Comparison of ENCODE assay signal across 13 cellular contexts in the genomic region with DNA sequence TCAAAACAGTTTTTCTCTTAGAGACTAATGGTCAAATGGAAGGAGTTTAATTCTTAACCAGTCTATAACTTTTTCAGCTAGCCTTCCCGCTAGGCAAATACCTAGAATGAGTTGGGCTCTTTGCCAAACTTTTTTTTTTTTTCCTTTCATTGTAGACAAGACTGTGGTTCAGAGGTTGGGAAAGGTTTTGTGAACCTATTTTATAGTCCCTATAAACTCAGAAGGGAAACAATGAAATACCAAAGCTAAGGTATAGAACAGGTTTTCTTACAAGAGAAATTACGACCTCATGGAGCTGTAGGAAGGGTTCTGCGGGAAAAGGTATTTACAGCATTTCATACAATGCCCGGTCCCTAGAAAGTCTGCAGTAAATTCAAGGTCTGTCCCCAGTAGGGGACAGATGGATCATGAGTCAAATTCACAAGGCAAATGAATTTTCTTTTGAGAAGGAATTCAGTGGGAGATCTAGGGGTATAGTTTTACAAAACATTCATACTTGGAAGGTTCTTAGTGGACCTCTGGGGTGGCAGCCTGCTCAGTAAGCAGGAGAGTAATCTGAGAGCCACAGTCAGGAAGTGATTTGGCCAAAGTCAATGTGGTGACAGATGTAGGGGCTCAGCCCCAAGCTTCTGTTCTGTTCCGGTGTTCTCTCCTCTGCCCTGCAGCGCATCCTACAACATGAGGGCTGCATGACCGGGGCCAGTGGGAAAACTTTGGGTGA.
DNase-seq lines count a peak whose midpoint lies in the region; ATAC-seq and TF ChIP-seq lines count a peak whose summit lies in the region.
"Had no signal": no experiment of that assay in that cellular context is flagged by ENCODE, and none has a peak within 500 bp of the region (broad histone marks: within the 10 kb centered on the region; RNA-seq: fewer than 3 reads in every experiment).

No MANE protein-coding gene starts in this region.

- peak overlapping the region; percentile 6 for H3K27ac ChIP-seq in HUES48 (ENCODE audit: low read depth, low read length)
- H3K27ac ChIP-seq: gastroesophageal sphincter had no signal

- no peak overlapping the region for H3K9ac ChIP-seq in HUES48 (ENCODE audit: low read depth, low read length)

- no peak overlapping the region for H3K4me3 Mint-ChIP-seq in osteocyte (ENCODE audit: unreplicated experiment)
- H3K4me3 Mint-ChIP-seq in activated naive CD4-positive, alpha-beta T cell treated with anti-CD3 and anti-CD28 coated beads, Interleukin-2, amount 10 ng/mL, durations not matched to agents 7 days and 5 days = no peak overlapping the region
- H3K4me3 Mint-ChIP-seq: naive thymus-derived CD8-positive, alpha-beta T cell had no signal

- CTCF ChIA-PET in activated naive CD4-positive, alpha-beta T cell treated with anti-CD3 and anti-CD28 coated beads, Interleukin-2, amount 10 ng/mL, durations not matched to agents 7 days and 5 days (lab: Charles Lee) = no interaction called here

- H3K4me1 Mint-ChIP-seq in osteocyte (ENCODE audit: unreplicated experiment) = peaks cover 23% of the 10 kb centered on the region
- no peaks in the 10 kb centered on the region for H3K4me1 Mint-ChIP-seq in activated naive CD4-positive, alpha-beta T cell treated with anti-CD3 and anti-CD28 coated beads, Interleukin-2, amount 10 ng/mL, durations not matched to agents 7 days and 5 days
- H3K4me1 Mint-ChIP-seq: naive thymus-derived CD8-positive, alpha-beta T cell had no signal

- peaks cover 63% of the 10 kb centered on the region for H3K4me1 ChIP-seq in HUES48 (ENCODE audit: control insufficient read depth, insufficient read depth, low read length)

- DNase-seq in NCI-H446 treated with DMSO at 0.1 percent for 48 hours (lab: John Stamatoyannopoulos, UW) (peak; percentile 85), fibroblast of pulmonary artery (ENCODE audit: low read depth) (peak; percentile 50), osteocyte (ENCODE audit: extremely low spot score, unreplicated experiment) (no peak), NCI-H1436 (lab: John Stamatoyannopoulos, UW) (no peak)
- no peak for DNase-seq in activated naive CD4-positive, alpha-beta T cell treated with anti-CD3 and anti-CD28 coated beads, Interleukin-2, amount 10 ng/mL, durations not matched to agents 7 days and 5 days
- DNase-seq: activated T-cell treated with anti-CD3 and anti-CD28 coated beads, Interleukin-2, amount 50 U/mL, for 1 hour; HCEC 1CT; naive thymus-derived CD8-positive, alpha-beta T cell; T-helper 9 cell had no signal

- H3K27me3 Mint-ChIP-seq in osteocyte (ENCODE audit: unreplicated experiment) = no peaks in the 10 kb centered on the region
- H3K27me3 Mint-ChIP-seq in activated naive CD4-positive, alpha-beta T cell treated with anti-CD3 and anti-CD28 coated beads, Interleukin-2, amount 10 ng/mL, durations not matched to agents 7 days and 5 days = peaks cover 6% of the 10 kb centered on the region

- H3K36me3 Mint-ChIP-seq in osteocyte (ENCODE audit: unreplicated experiment) = peaks cover 4% of the 10 kb centered on the region
- H3K36me3 Mint-ChIP-seq in activated naive CD4-positive, alpha-beta T cell treated with anti-CD3 and anti-CD28 coated beads, Interleukin-2, amount 10 ng/mL, durations not matched to agents 7 days and 5 days = no peaks in the 10 kb centered on the region
- H3K36me3 Mint-ChIP-seq: naive thymus-derived CD8-positive, alpha-beta T cell had no signal

- no peaks in the 10 kb centered on the region for H3K9me3 Mint-ChIP-seq in osteocyte (ENCODE audit: unreplicated experiment)
- no peaks in the 10 kb centered on the region for H3K9me3 Mint-ChIP-seq in activated naive CD4-positive, alpha-beta T cell treated with anti-CD3 and anti-CD28 coated beads, Interleukin-2, amount 10 ng/mL, durations not matched to agents 7 days and 5 days

- ATAC-seq in HG02623 (IDR thresholded peaks at IDR 0.05; ENCODE audit: unreplicated experiment) (no peak), HG02642 (IDR thresholded peaks at IDR 0.05; ENCODE audit: poor library complexity, unreplicated experiment) (no peak)
- ATAC-seq: gastroesophageal sphincter; naive thymus-derived CD8-positive, alpha-beta T cell had no signal

- H3K27ac Mint-ChIP-seq in osteocyte (ENCODE audit: unreplicated experiment) = peak overlapping the region; percentile 36
- H3K27ac Mint-ChIP-seq in activated naive CD4-positive, alpha-beta T cell treated with anti-CD3 and anti-CD28 coated beads, Interleukin-2, amount 10 ng/mL, durations not matched to agents 7 days and 5 days = no peak overlapping the region
- H3K27ac Mint-ChIP-seq: naive thymus-derived CD8-positive, alpha-beta T cell had no signal

- H3K4me3 ChIP-seq in HUES48 (ENCODE audit: low read depth, low read length) = no peak overlapping the region
- H3K4me3 ChIP-seq in fibroblast of pulmonary artery (replicated peaks; ENCODE audit: low read depth, low read length) = no peak overlapping the region
- H3K4me3 ChIP-seq: gastroesophageal sphincter had no signal

- no peaks in the 10 kb centered on the region for H3K9me3 ChIP-seq in HUES48 (ENCODE audit: control insufficient read depth, insufficient read depth, low read length)
- H3K9me3 ChIP-seq: gastroesophageal sphincter had no signal

- H3K36me3 ChIP-seq in HUES48 (ENCODE audit: control insufficient read depth, insufficient read depth, low read length) = no peaks in the 10 kb centered on the region; the same call in 1 of the 2 replicates
- H3K36me3 ChIP-seq: gastroesophageal sphincter had no signal

- no peaks in the 10 kb centered on the region for H3K27me3 ChIP-seq in HUES48 (ENCODE audit: control insufficient read depth, insufficient read depth, low read length)
- H3K27me3 ChIP-seq: gastroesophageal sphincter had no signal

- TF ChIP-seq CTCF in fibroblast of pulmonary artery (IDR thresholded peaks at IDR 0.05; ENCODE audit: low read length, missing control alignments) (no peak), osteocyte (IDR thresholded peaks at IDR 0.05) (no peak)

Comparison
In these comparisons a context has a peak if more than half of its experiments do, and no peak if none do; other contexts are left out.
1. DNase-seq: peak in NCI-H446 treated with DMSO at 0.1 percent for 48 hours (single experiment) and fibroblast of pulmonary artery (single experiment); none in osteocyte (single experiment), activated naive CD4-positive, alpha-beta T cell treated with anti-CD3 and anti-CD28 coated beads, Interleukin-2, amount 10 ng/mL, durations not matched to agents 7 days and 5 days (single experiment) and NCI-H1436 (single experiment).